ENCODE assay signal across 8 cellular contexts in genomic region chr12:47808049-47808448, GRCh38. TPM values are rescaled to one million over a fixed set of nuclear protein-coding genes. Genes with fewer than 3 reads are reported as not detected.
DNase-seq lines count a peak whose midpoint lies in the region; ATAC-seq, FAIRE-seq and TF ChIP-seq lines count a peak whose summit lies in the region.

No MANE protein-coding gene starts in this region.

- H3K27ac ChIP-seq in K562 (ENCODE audit: extremely low read depth, low read depth, low read length): no peak overlapping the region

- FAIRE-seq in K562 (lab: Jason Lieb, UNC): no peak

- TF ChIP-seq POLR2A in K562 (conservative IDR thresholded peaks at IDR 0.05): no peak

- ATAC-seq in HG02938 (IDR thresholded peaks at IDR 0.05; ENCODE audit: unreplicated experiment) (peak; percentile 40), K562 (no peak), naive B cell (ENCODE audit: low read depth in 2 of 2) (peak; percentile 57 to 60)
- ATAC-seq in stimulated activated naive CD8-positive, alpha-beta T cell treated with anti-CD3 and anti-CD28 coated beads, Interleukin-15, amount 100 ng/mL, for 72 hours: peak; percentile 70

- H3K4me1 Mint-ChIP-seq in T-helper 2 cell treated with Interferon-gamma antibody and Interleukin-4, amounts not matched to agents 5 μg/mL and 100 μg/mL, for 36 hours (ENCODE audit: low read depth): peaks cover 86% of the 10 kb centered on the region
- H3K4me1 Mint-ChIP-seq in naive B cell: peaks cover 68 to 99% (median 94%) of the 10 kb centered on the region in 3 donors
- peaks cover 96% of the 10 kb centered on the region for H3K4me1 Mint-ChIP-seq in stimulated activated naive CD8-positive, alpha-beta T cell treated with anti-CD3 and anti-CD28 coated beads, Interleukin-15, amount 100 ng/mL, for 72 hours

- intact Hi-C loops in K562 (cut with micrococcal nuclease): no loop called here

- H3K36me3 Mint-ChIP-seq in T-helper 2 cell treated with Interferon-gamma antibody and Interleukin-4, amounts not matched to agents 5 μg/mL and 100 μg/mL, for 36 hours (ENCODE audit: low read depth): peaks cover 45% of the 10 kb centered on the region
- no peaks in the 10 kb centered on the region for H3K36me3 Mint-ChIP-seq in naive B cell

- H2AFZ ChIP-seq in K562 (ENCODE audit: low read depth, low read length): no peak overlapping the region

- no peak for TF ChIP-seq RAD21 in K562 (CRISPR knock-in tag; conservative IDR thresholded peaks at IDR 0.05 in 1 of 2, IDR thresholded peaks at IDR 0.05 in 1 of 2)

- no peak for TF ChIP-seq EP300 in K562 (IDR thresholded peaks at IDR 0.05; ENCODE audit: low read length)

- peaks cover 6% of the 10 kb centered on the region for H3K9me1 ChIP-seq in K562 (ENCODE audit: control insufficient read depth, insufficient read depth, low read length)

- 35% methylated on average over 9 of the region's 9 CpGs for whole genome bisulfite sequencing in K562 (ENCODE audit: insufficient coverage, low coverage, missing lambda C conversion rate)

- H3K4me3 Mint-ChIP-seq in T-helper 2 cell treated with Interferon-gamma antibody and Interleukin-4, amounts not matched to agents 5 μg/mL and 100 μg/mL, for 36 hours: peak overlapping the region; percentile 79
- peak overlapping the region; percentile 75 to 90 (median 84) for H3K4me3 Mint-ChIP-seq in naive B cell
- peak overlapping the region; percentile 78 to 95 for H3K4me3 Mint-ChIP-seq in stimulated activated naive CD8-positive, alpha-beta T cell treated with anti-CD3 and anti-CD28 coated beads, Interleukin-15, amount 100 ng/mL, for 72 hours

- peaks cover 8% of the 10 kb centered on the region; the same call in 1 of the 2 replicates for H4K20me1 ChIP-seq in K562 (replicated peaks; ENCODE audit: control insufficient read depth, insufficient read depth, low read length)

- H3K9me3 ChIP-seq in K562 (replicated peaks; ENCODE audit: control insufficient read depth, insufficient read depth, low read depth, low read length): no peaks in the 10 kb centered on the region

- no peak for TF ChIP-seq CTCF in K562 (IDR thresholded peaks at IDR 0.05 in 2 of 3, conservative IDR thresholded peaks at IDR 0.05 in 1 of 3; ENCODE audit: insufficient read depth in 2 of 3, low read depth in 1 of 3, low read length in 3 of 3)

- H3K27me3 Mint-ChIP-seq in T-helper 2 cell treated with Interferon-gamma antibody and Interleukin-4, amounts not matched to agents 5 μg/mL and 100 μg/mL, for 36 hours (ENCODE audit: low read depth): no peaks in the 10 kb centered on the region
- H3K27me3 Mint-ChIP-seq in naive B cell: no peaks in the 10 kb centered on the region
- H3K27me3 Mint-ChIP-seq in stimulated activated naive CD8-positive, alpha-beta T cell treated with anti-CD3 and anti-CD28 coated beads, Interleukin-15, amount 100 ng/mL, for 72 hours: no peaks in the 10 kb centered on the region

- peak overlapping the region in 1 of 2 experiments; percentile 85; a peak in 3 of 4 replicates for H3K9ac ChIP-seq in K562 (ENCODE audit: insufficient read depth in 1 of 2, low read depth in 2 of 2, low read length in 2 of 2)

- H3K79me2 ChIP-seq in K562 (ENCODE audit: control insufficient read depth, insufficient read depth, low read length): peaks cover 100% of the 10 kb centered on the region

- no peaks in the 10 kb centered on the region for H3K9me3 Mint-ChIP-seq in T-helper 2 cell treated with Interferon-gamma antibody and Interleukin-4, amounts not matched to agents 5 μg/mL and 100 μg/mL, for 36 hours
- no peaks in the 10 kb centered on the region for H3K9me3 Mint-ChIP-seq in naive B cell
- H3K9me3 Mint-ChIP-seq in stimulated activated naive CD8-positive, alpha-beta T cell treated with anti-CD3 and anti-CD28 coated beads, Interleukin-15, amount 100 ng/mL, for 72 hours: no peaks in the 10 kb centered on the region

- BruUV-seq in K562 (replicated peaks; lab: Mats Ljungman, UMichigan): no TSS peak

- peak overlapping the region; percentile 5; the same call in 1 of the 2 replicates for H3K4me2 ChIP-seq in K562 (ENCODE audit: insufficient read depth, low read length)

- peak; percentile 36 for DNase-seq in GM03348 (ENCODE audit: low spot score)
- peak; percentile 85 for DNase-seq in T-helper 2 cell treated with Interferon-gamma antibody and Interleukin-4, amounts not matched to agents 5 μg/mL and 100 μg/mL, for 36 hours (ENCODE audit: low spot score)
- DNase-seq in K562 (ENCODE audit: extremely low read depth in 1 of 4, low spot score in 3 of 4): peak; percentile 40 to 64 (median 44)
- peak; percentile 74 for DNase-seq in naive B cell
- peak; percentile 60 to 91 for DNase-seq in stimulated activated naive CD8-positive, alpha-beta T cell treated with anti-CD3 and anti-CD28 coated beads, Interleukin-15, amount 100 ng/mL, for 72 hours
- no peak for DNase-seq in HK-2 (ENCODE audit: unreplicated experiment)
- no peak for DNase-seq in inferior parietal cortex (ENCODE audit: extremely low spot score)

- H3K27me3 ChIP-seq in K562 (ENCODE audit: control insufficient read depth in 2 of 2, insufficient read depth in 2 of 2, low read length in 2 of 2): no peaks in the 10 kb centered on the region

- H3K4me3 ChIP-seq in K562: no peak overlapping the region

- CTCF ChIA-PET in K562 (lab: Yijun Ruan, JAX; ENCODE audit: low intra/inter-chr PET ratio): no interaction called here

- POLR2A ChIA-PET in K562 (lab: Yijun Ruan, JAX): interaction anchor here (0.6 to 1.7 kb wide), 8 partner anchors 9 to 92 kb away, joined by 3 to 5 read pairs (median 4); no protein-coding TSS in a partner anchor

- in situ Hi-C loops in K562 (cut with MboI): no loop called here

- H3K36me3 ChIP-seq in K562 (ENCODE audit: control insufficient read depth, insufficient read depth, low read length): peaks cover 62% of the 10 kb centered on the region; the same call in 2 of the 3 replicates

- peak overlapping the region; percentile 89 for H3K27ac Mint-ChIP-seq in T-helper 2 cell treated with Interferon-gamma antibody and Interleukin-4, amounts not matched to agents 5 μg/mL and 100 μg/mL, for 36 hours
- peak overlapping the region; percentile 96 to 99 (median 98) for H3K27ac Mint-ChIP-seq in naive B cell
- H3K27ac Mint-ChIP-seq in stimulated activated naive CD8-positive, alpha-beta T cell treated with anti-CD3 and anti-CD28 coated beads, Interleukin-15, amount 100 ng/mL, for 72 hours: peak overlapping the region; percentile 74 to 90

- H3K4me1 ChIP-seq in K562 (replicated peaks in 1 of 2; ENCODE audit: control insufficient read depth in 2 of 2, insufficient read depth in 2 of 2, low read length in 2 of 2): peaks cover 54 to 57% of the 10 kb centered on the region in 2 experiments

RNA-seq across cellular contexts. Expression of gene HDAC7, which starts 11.7 kb away (rescaled TPM):
- total RNA-seq in K562 (2011; cell fraction: chromatin; rRNA removed; ENCODE audit: low replicate concordance): 123 and 300 TPM in 2 replicates
- total RNA-seq in K562 (2011; cell fraction: nucleolus; rRNA removed): 143 and 147 TPM in 2 replicates
- 123 and 161 TPM in 2 replicates for total RNA-seq in K562 (2011; cell fraction: nucleoplasm; rRNA removed)
- 38.4 and 57.4 TPM in 2 replicates for total RNA-seq in K562 (2014; rRNA removed)
- total RNA-seq in K562 (2014; rRNA removed; fragmentation: Illumina TruSeq; extraction: Trizol): 22.2 and 30.2 TPM in 2 replicates
- 26.7 and 28.2 TPM in 2 replicates for total RNA-seq in K562 (2015; rRNA removed; fragmentation: Illumina TruSeq; extraction: Trizol)
- total RNA-seq in K562 (2021): 119 and 129 TPM in 2 replicates
- polyA plus RNA-seq in K562 (2011; rRNA removed): 31.1 and 33.7 TPM in 2 replicates
- 20.6 and 43.9 TPM in 2 replicates for polyA plus RNA-seq in K562 (2011; cell fraction: cytosol; rRNA removed)
- 215 and 430 TPM in 2 replicates for polyA plus RNA-seq in K562 (2011; cell fraction: nucleus; rRNA removed)
- 67.8 and 112 TPM in 2 replicates for polyA plus RNA-seq in K562 (2012)
- polyA plus RNA-seq in K562 (2014; fragmentation: Illumina TruSeq; extraction: Trizol): 71.9 and 82.7 TPM in 2 replicates
- 1 to 10 TPM; 2.5 to 3.8 TPM for polyA plus RNA-seq in K562 (2014; fragmentation: Nextera tagmentation; extraction: Ambion mirVana)
- 78.0 and 82.7 TPM in 2 replicates for polyA plus RNA-seq in K562 (2014; rRNA removed)
- 8.5 and 12.0 TPM in 2 replicates for polyA minus RNA-seq in K562 (2011; rRNA and poly(A)+ RNA removed)
- 28.2 and 32.6 TPM in 2 replicates for polyA minus RNA-seq in K562 (2011; cell fraction: cytosol; rRNA and poly(A)+ RNA removed)
- 41.2 and 50.1 TPM in 2 replicates for polyA minus RNA-seq in K562 (2011; cell fraction: nucleus; rRNA and poly(A)+ RNA removed)
- 10 to 100 TPM in 1 of 6 donors, 1 to 10 TPM in 5; 4.5 to 17.1 (median 7.0) TPM for polyA plus RNA-seq in naive B cell (ENCODE audit: low read depth in 6 of 6)

RNA-seq across cellular contexts. Expression of gene SLC48A1, which starts 35.0 kb away (rescaled TPM):
- 18.5 and 36.8 TPM in 2 replicates for total RNA-seq in K562 (2011; cell fraction: chromatin; rRNA removed; ENCODE audit: low replicate concordance)
- 31.2 and 31.5 TPM in 2 replicates for total RNA-seq in K562 (2011; cell fraction: nucleolus; rRNA removed)
- total RNA-seq in K562 (2011; cell fraction: nucleoplasm; rRNA removed): 45.5 and 69.2 TPM in 2 replicates
- total RNA-seq in K562 (2014; rRNA removed) (16.3 and 25.4 TPM in 2 replicates), K562 (2014; rRNA removed; fragmentation: Illumina TruSeq; extraction: Trizol) (13.1 and 18.3 TPM in 2 replicates), K562 (2015; rRNA removed; fragmentation: Illumina TruSeq; extraction: Trizol) (16.1 and 16.2 TPM in 2 replicates), K562 (2021) (37.5 and 41.9 TPM in 2 replicates)
- polyA plus RNA-seq in K562 (2011; rRNA removed) (10.7 and 15.7 TPM in 2 replicates), K562 (2014; fragmentation: Illumina TruSeq; extraction: Trizol) (28.6 and 30.4 TPM in 2 replicates), K562 (2014; fragmentation: Nextera tagmentation; extraction: Ambion mirVana) (10 to 100 TPM; 23.5 to 26.9 TPM), K562 (2014; rRNA removed) (18.7 and 23.6 TPM in 2 replicates), naive B cell (ENCODE audit: low read depth in 6 of 6) (10 to 100 TPM; 12.2 to 18.3 (median 13.9) TPM)
- polyA plus RNA-seq in K562 (2011; cell fraction: cytosol; rRNA removed): 16.7 and 26.0 TPM in 2 replicates
- 25.7 and 35.1 TPM in 2 replicates for polyA plus RNA-seq in K562 (2011; cell fraction: nucleus; rRNA removed)
- 22.2 and 44.4 TPM in 2 replicates for polyA plus RNA-seq in K562 (2012)
- 7.6 and 8.9 TPM in 2 replicates for polyA minus RNA-seq in K562 (2011; rRNA and poly(A)+ RNA removed)
- 14.8 and 17.6 TPM in 2 replicates for polyA minus RNA-seq in K562 (2011; cell fraction: cytosol; rRNA and poly(A)+ RNA removed)
- polyA minus RNA-seq in K562 (2011; cell fraction: nucleus; rRNA and poly(A)+ RNA removed): 6.9 and 11.6 TPM in 2 replicates

RNA-seq across cellular contexts. Expression of gene RAPGEF3, which starts 49.4 kb away (rescaled TPM):
- total RNA-seq in K562 (2011; cell fraction: chromatin; rRNA removed; ENCODE audit: low replicate concordance): 1.5 and 4.3 TPM in 2 replicates
- total RNA-seq in K562 (2011; cell fraction: nucleolus; rRNA removed): 2.2 and 2.3 TPM in 2 replicates
- total RNA-seq in K562 (2011; cell fraction: nucleoplasm; rRNA removed): 1.7 and 2.3 TPM in 2 replicates
- total RNA-seq in K562 (2014; rRNA removed) (0.45 and 0.78 TPM in 2 replicates), K562 (2014; rRNA removed; fragmentation: Illumina TruSeq; extraction: Trizol) (0.15 and 0.16 TPM in 2 replicates), K562 (2015; rRNA removed; fragmentation: Illumina TruSeq; extraction: Trizol) (0.15 and 0.33 TPM in 2 replicates), K562 (2021) (0.78 and 1.3 TPM in 2 replicates)
- polyA plus RNA-seq in K562 (2011; rRNA removed) (0.38 and 0.61 TPM in 2 replicates), K562 (2014; fragmentation: Illumina TruSeq; extraction: Trizol) (0.37 and 0.43 TPM in 2 replicates), K562 (2014; fragmentation: Nextera tagmentation; extraction: Ambion mirVana) (under 1 TPM in 1 of 2 experiments, not detected in 1; 0.03 TPM), K562 (2014; rRNA removed) (0.44 and 1.1 TPM in 2 replicates), naive B cell (ENCODE audit: low read depth in 6 of 6) (1 to 10 TPM in 2 of 6 donors, under 1 TPM in 3, not detected in 1; 0.39 to 2.6 (median 0.52) TPM)
- 0.49 and 0.50 TPM in 2 replicates for polyA plus RNA-seq in K562 (2011; cell fraction: cytosol; rRNA removed)
- polyA plus RNA-seq in K562 (2011; cell fraction: nucleus; rRNA removed): 2.9 and 5.0 TPM in 2 replicates
- polyA plus RNA-seq in K562 (2012): 0.76 and 2.1 TPM in 2 replicates
- 0.60 and 0.78 TPM in 2 replicates for polyA minus RNA-seq in K562 (2011; rRNA and poly(A)+ RNA removed)
- not detected in 2 replicates for polyA minus RNA-seq in K562 (2011; cell fraction: cytosol; rRNA and poly(A)+ RNA removed)
- 1.3 and 3.3 TPM in 2 replicates for polyA minus RNA-seq in K562 (2011; cell fraction: nucleus; rRNA and poly(A)+ RNA removed)

Comparison
In these comparisons a context has a peak if more than half of its experiments do, and no peak if none do; other contexts are left out.
1. DNase-seq: peak in GM03348 (single experiment), T-helper 2 cell treated with Interferon-gamma antibody and Interleukin-4, amounts not matched to agents 5 μg/mL and 100 μg/mL, for 36 hours (single experiment), K562 (4 of 4), naive B cell (single experiment) and stimulated activated naive CD8-positive, alpha-beta T cell treated with anti-CD3 and anti-CD28 coated beads, Interleukin-15, amount 100 ng/mL, for 72 hours (2 of 2); none in HK-2 (single experiment) and inferior parietal cortex (single experiment).
2. Peak in every context shown above with its lines, with median percentiles within 50 percentile points of each other: H3K27ac Mint-ChIP-seq and H3K4me3 Mint-ChIP-seq.